In the genomic region with DNA sequence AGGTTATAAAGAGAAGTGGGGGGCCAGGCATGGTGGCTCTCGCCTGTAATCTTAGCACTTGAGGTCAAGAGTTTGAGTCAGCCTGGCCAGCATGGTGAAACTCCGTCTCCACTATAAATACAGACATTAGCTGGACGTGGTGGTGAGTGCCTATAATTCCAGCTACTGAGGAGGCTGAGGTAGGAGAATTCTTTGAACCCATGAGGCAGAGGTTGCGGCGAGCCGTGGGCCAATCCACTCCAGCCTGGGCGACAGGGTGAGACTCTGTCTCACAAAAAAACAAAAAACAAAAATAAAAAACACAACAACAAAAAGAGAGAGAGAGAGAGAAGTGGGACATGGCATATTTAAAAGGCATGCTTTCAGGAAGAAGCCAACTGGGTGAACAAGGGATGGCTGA, we compare ENCODE assay signal across 30 cellular contexts.
"Had no signal": no experiment of that assay in that cellular context is flagged by ENCODE, and none has a peak within 500 bp of the region (broad histone marks: within the 10 kb centered on the region; RNA-seq: fewer than 3 reads in every experiment).

No MANE protein-coding gene starts in this region.

- H3K27me3 Mint-ChIP-seq: activated CD4-positive, alpha-beta memory T cell treated with anti-CD3 and anti-CD28 coated beads for 36 hours; activated CD8-positive, alpha-beta memory T cell treated with anti-CD3 and anti-CD28 coated beads, Interleukin-2, amount 10 ng/mL, durations not matched to agents 7 days and 5 days; brain had no signal

- H3K4me1 Mint-ChIP-seq: activated CD4-positive, alpha-beta T cell treated with anti-CD3 and anti-CD28 coated beads for 36 hours; activated CD4-positive, alpha-beta T cell treated with anti-CD3 and anti-CD28 coated beads, Interleukin-2, amount 10 ng/mL, durations not matched to agents 24 days and 14 days; activated CD8-positive, alpha-beta memory T cell treated with anti-CD3 and anti-CD28 coated beads, Interleukin-2, amount 10 ng/mL, durations not matched to agents 7 days and 5 days; activated naive CD4-positive, alpha-beta T cell treated with anti-CD3 and anti-CD28 coated beads, Interleukin-2, amount 10 ng/mL, durations not matched to agents 7 days and 5 days; activated naive CD8-positive, alpha-beta T cell treated with anti-CD3 and anti-CD28 coated beads, Interleukin-2, amount 10 ng/mL, durations not matched to agents 7 days and 5 days; brain had no signal

- H3K4me1 ChIP-seq: breast epithelium, colonic mucosa, esophagus squamous epithelium had no signal

- H3K36me3 Mint-ChIP-seq: activated CD4-positive, alpha-beta memory T cell treated with anti-CD3 and anti-CD28 coated beads for 36 hours; activated CD8-positive, alpha-beta memory T cell treated with anti-CD3 and anti-CD28 coated beads, Interleukin-2, amount 10 ng/mL, durations not matched to agents 7 days and 5 days; activated naive CD4-positive, alpha-beta T cell treated with anti-CD3 and anti-CD28 coated beads, Interleukin-2, amount 10 ng/mL, durations not matched to agents 7 days and 5 days; activated naive CD4-positive, alpha-beta T cell treated with anti-CD3 and anti-CD28 coated beads, Interleukin-2, amount 50 U/mL, for 72 hours; activated naive CD8-positive, alpha-beta T cell treated with anti-CD3 and anti-CD28 coated beads, Interleukin-2, amount 10 ng/mL, durations not matched to agents 7 days and 5 days; brain had no signal

- H3K36me3 ChIP-seq: ascending aorta, breast epithelium, cardiac muscle cell, colonic mucosa, esophagus squamous epithelium had no signal

- ATAC-seq: activated CD4-positive, alpha-beta T cell treated with anti-CD3 and anti-CD28 coated beads for 36 hours; activated CD8-positive, alpha-beta memory T cell treated with anti-CD3 and anti-CD28 coated beads, Interleukin-2, amount 10 ng/mL, durations not matched to agents 7 days and 5 days; activated CD8-positive, alpha-beta T cell treated with anti-CD3 and anti-CD28 coated beads, Interleukin-2, amount 10 ng/mL, durations not matched to agents 7 days and 5 days; activated naive CD4-positive, alpha-beta T cell treated with anti-CD3 and anti-CD28 coated beads, Interleukin-2, amount 50 U/mL, for 72 hours; effector memory CD8-positive, alpha-beta T cell had no signal

- H3K27ac Mint-ChIP-seq: activated CD4-positive, alpha-beta memory T cell treated with anti-CD3 and anti-CD28 coated beads for 36 hours; activated CD4-positive, alpha-beta T cell treated with anti-CD3 and anti-CD28 coated beads for 36 hours; activated CD4-positive, alpha-beta T cell treated with anti-CD3 and anti-CD28 coated beads, Interleukin-2, amount 10 ng/mL, durations not matched to agents 24 days and 14 days; activated CD8-positive, alpha-beta memory T cell treated with anti-CD3 and anti-CD28 coated beads, Interleukin-2, amount 10 ng/mL, durations not matched to agents 7 days and 5 days; activated CD8-positive, alpha-beta T cell treated with anti-CD3 and anti-CD28 coated beads, Interleukin-2, amount 10 ng/mL, durations not matched to agents 7 days and 5 days; activated naive CD4-positive, alpha-beta T cell treated with anti-CD3 and anti-CD28 coated beads, Interleukin-2, amount 10 ng/mL, durations not matched to agents 7 days and 5 days; activated naive CD8-positive, alpha-beta T cell treated with anti-CD3 and anti-CD28 coated beads, Interleukin-2, amount 10 ng/mL, durations not matched to agents 7 days and 5 days; activated T-helper 1 cell treated with anti-CD3 and anti-CD28 coated beads, Interleukin-12 subunit alpha, Interleukin-12 subunit beta, Interleukin-2, Interleukin-4 antibody, amounts not matched to agents 30 ng/mL and 10 ng/mL and 1 ng/mL, durations not matched to agents 14 hours and 24 hours and 36 hours; activated T-helper 2 cell treated with anti-CD3 and anti-CD28 coated beads, Interferon-gamma antibody, Interleukin-2, Interleukin-4, amounts not matched to agents 10 μg/mL and 5 μg/mL and 100 μg/mL, durations not matched to agents 14 hours and 24 hours and 36 hours; brain; effector memory CD8-positive, alpha-beta T cell had no signal

- H3K9me3 ChIP-seq: ascending aorta, breast epithelium, colonic mucosa, esophagus squamous epithelium had no signal

- H3K27ac ChIP-seq: ascending aorta, breast epithelium, cardiac muscle cell, colonic mucosa, dorsolateral prefrontal cortex, epithelial cell of prostate, esophagus squamous epithelium had no signal

- DNase-seq: activated CD4-positive, alpha-beta memory T cell treated with anti-CD3 and anti-CD28 coated beads for 36 hours; activated CD4-positive, alpha-beta T cell treated with anti-CD3 and anti-CD28 coated beads, Interleukin-2, amount 10 ng/mL, durations not matched to agents 24 days and 14 days; activated CD4-positive, CD25-positive, alpha-beta regulatory T cell; activated CD4-positive, CD25-positive, alpha-beta regulatory T cell treated with anti-CD3 and anti-CD28 coated beads, Interleukin-2, amount 50 U/mL, for 72 hours; activated CD8-positive, alpha-beta memory T cell treated with anti-CD3 and anti-CD28 coated beads, Interleukin-2, amount 10 ng/mL, durations not matched to agents 7 days and 5 days; activated CD8-positive, alpha-beta memory T cell treated with anti-CD3 and anti-CD28 coated beads, Interleukin-2, amount 50 U/mL, for 4 hours; activated CD8-positive, alpha-beta T cell treated with anti-CD3 and anti-CD28 coated beads, Interleukin-2, amount 10 ng/mL, durations not matched to agents 7 days and 5 days; activated effector memory CD4-positive, alpha-beta T cell treated with anti-CD3 and anti-CD28 coated beads, Interleukin-2, amount 50 U/mL, for 16 hours; activated naive CD4-positive, alpha-beta T cell treated with anti-CD3 and anti-CD28 coated beads, Interleukin-2, amount 10 ng/mL, durations not matched to agents 7 days and 5 days; activated naive CD8-positive, alpha-beta T cell treated with anti-CD3 and anti-CD28 coated beads, Interleukin-2, amount 10 ng/mL, durations not matched to agents 7 days and 5 days; activated T-cell treated with anti-CD3 and anti-CD28 coated beads, Interleukin-2, amount 50 U/mL, for 1 hour; activated T-cell treated with anti-CD3 and anti-CD28 coated beads, Interleukin-2, amount 50 U/mL, for 48 hours; central memory CD4-positive, alpha-beta T cell; cerebellar nuclear complex; colonic mucosa; dorsolateral prefrontal cortex; effector memory CD8-positive, alpha-beta T cell; esophagus squamous epithelium; foreskin melanocyte; head of caudate nucleus; T-helper 2 cell had no signal

- H3K4me3 ChIP-seq: ascending aorta, breast epithelium, cardiac muscle cell, colonic mucosa, dorsolateral prefrontal cortex, esophagus squamous epithelium had no signal

- H3K9me3 Mint-ChIP-seq: activated CD4-positive, alpha-beta memory T cell treated with anti-CD3 and anti-CD28 coated beads for 36 hours; activated CD4-positive, alpha-beta T cell treated with anti-CD3 and anti-CD28 coated beads, Interleukin-2, amount 10 ng/mL, durations not matched to agents 24 days and 14 days; activated naive CD4-positive, alpha-beta T cell treated with anti-CD3 and anti-CD28 coated beads, Interleukin-2, amount 10 ng/mL, durations not matched to agents 7 days and 5 days; activated naive CD4-positive, alpha-beta T cell treated with anti-CD3 and anti-CD28 coated beads, Interleukin-2, amount 50 U/mL, for 72 hours; activated naive CD8-positive, alpha-beta T cell treated with anti-CD3 and anti-CD28 coated beads, Interleukin-2, amount 10 ng/mL, durations not matched to agents 7 days and 5 days; activated T-helper 1 cell treated with anti-CD3 and anti-CD28 coated beads, Interleukin-12 subunit alpha, Interleukin-12 subunit beta, Interleukin-2, Interleukin-4 antibody, amounts not matched to agents 30 ng/mL and 10 ng/mL and 1 ng/mL, durations not matched to agents 14 hours and 24 hours and 36 hours; activated T-helper 2 cell treated with anti-CD3 and anti-CD28 coated beads, Interferon-gamma antibody, Interleukin-2, Interleukin-4, amounts not matched to agents 10 μg/mL and 5 μg/mL and 100 μg/mL, durations not matched to agents 14 hours and 24 hours and 36 hours; effector memory CD8-positive, alpha-beta T cell had no signal

- H3K4me3 Mint-ChIP-seq: activated CD4-positive, alpha-beta memory T cell treated with anti-CD3 and anti-CD28 coated beads for 36 hours; activated CD4-positive, alpha-beta T cell treated with anti-CD3 and anti-CD28 coated beads for 36 hours; activated CD4-positive, alpha-beta T cell treated with anti-CD3 and anti-CD28 coated beads, Interleukin-2, amount 10 ng/mL, durations not matched to agents 24 days and 14 days; activated CD8-positive, alpha-beta memory T cell treated with anti-CD3 and anti-CD28 coated beads, Interleukin-2, amount 10 ng/mL, durations not matched to agents 7 days and 5 days; activated CD8-positive, alpha-beta T cell treated with anti-CD3 and anti-CD28 coated beads, Interleukin-2, amount 10 ng/mL, durations not matched to agents 7 days and 5 days; activated naive CD4-positive, alpha-beta T cell treated with anti-CD3 and anti-CD28 coated beads, Interleukin-2, amount 10 ng/mL, durations not matched to agents 7 days and 5 days; activated naive CD8-positive, alpha-beta T cell treated with anti-CD3 and anti-CD28 coated beads, Interleukin-2, amount 10 ng/mL, durations not matched to agents 7 days and 5 days; activated T-helper 1 cell treated with anti-CD3 and anti-CD28 coated beads, Interleukin-12 subunit alpha, Interleukin-12 subunit beta, Interleukin-2, Interleukin-4 antibody, amounts not matched to agents 30 ng/mL and 10 ng/mL and 1 ng/mL, durations not matched to agents 14 hours and 24 hours and 36 hours; brain; effector memory CD8-positive, alpha-beta T cell had no signal

- H3K27me3 ChIP-seq: ascending aorta, breast epithelium, cardiac muscle cell, colonic mucosa, dorsolateral prefrontal cortex, esophagus squamous epithelium had no signal
